2 cellular contexts compared by ENCODE assay signal in the genomic region with DNA sequence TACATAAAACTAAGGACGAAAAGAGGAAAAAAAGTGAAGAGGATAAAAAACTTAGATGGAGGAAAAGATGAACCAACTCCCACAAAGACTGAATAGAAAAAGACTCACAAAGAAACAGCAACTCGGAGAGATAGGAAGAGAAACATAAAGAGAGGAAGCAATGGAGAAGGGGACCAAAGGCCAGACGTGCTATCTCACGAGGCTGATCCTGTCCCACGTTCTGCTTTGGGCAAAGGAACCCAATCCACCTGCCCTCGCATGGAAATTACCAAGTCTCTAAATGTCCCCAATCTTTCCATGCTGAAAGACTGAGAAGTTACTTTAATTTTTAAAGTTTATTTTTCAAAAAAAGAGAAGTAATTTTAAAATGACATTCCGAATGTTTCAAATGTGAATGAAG.
TF ChIP-seq lines count a peak whose summit lies in the region.

No MANE protein-coding gene starts in this region.

TF ChIP-seq in GM23338, 12 proteins besides CTCF, POLR2A, EP300 and RAD21 (continued from another document):
- TF ChIP-seq REST (IDR thresholded peaks at IDR 0.05; ENCODE audit: unreplicated experiment) (no peak), ZNF331 (CRISPR knock-in tag; IDR thresholded peaks at IDR 0.05; ENCODE audit: low read depth) (no peak), NANOG (IDR thresholded peaks at IDR 0.05; ENCODE audit: borderline replicate concordance) (no peak)
- TF ChIP-seq, protein P1, sequence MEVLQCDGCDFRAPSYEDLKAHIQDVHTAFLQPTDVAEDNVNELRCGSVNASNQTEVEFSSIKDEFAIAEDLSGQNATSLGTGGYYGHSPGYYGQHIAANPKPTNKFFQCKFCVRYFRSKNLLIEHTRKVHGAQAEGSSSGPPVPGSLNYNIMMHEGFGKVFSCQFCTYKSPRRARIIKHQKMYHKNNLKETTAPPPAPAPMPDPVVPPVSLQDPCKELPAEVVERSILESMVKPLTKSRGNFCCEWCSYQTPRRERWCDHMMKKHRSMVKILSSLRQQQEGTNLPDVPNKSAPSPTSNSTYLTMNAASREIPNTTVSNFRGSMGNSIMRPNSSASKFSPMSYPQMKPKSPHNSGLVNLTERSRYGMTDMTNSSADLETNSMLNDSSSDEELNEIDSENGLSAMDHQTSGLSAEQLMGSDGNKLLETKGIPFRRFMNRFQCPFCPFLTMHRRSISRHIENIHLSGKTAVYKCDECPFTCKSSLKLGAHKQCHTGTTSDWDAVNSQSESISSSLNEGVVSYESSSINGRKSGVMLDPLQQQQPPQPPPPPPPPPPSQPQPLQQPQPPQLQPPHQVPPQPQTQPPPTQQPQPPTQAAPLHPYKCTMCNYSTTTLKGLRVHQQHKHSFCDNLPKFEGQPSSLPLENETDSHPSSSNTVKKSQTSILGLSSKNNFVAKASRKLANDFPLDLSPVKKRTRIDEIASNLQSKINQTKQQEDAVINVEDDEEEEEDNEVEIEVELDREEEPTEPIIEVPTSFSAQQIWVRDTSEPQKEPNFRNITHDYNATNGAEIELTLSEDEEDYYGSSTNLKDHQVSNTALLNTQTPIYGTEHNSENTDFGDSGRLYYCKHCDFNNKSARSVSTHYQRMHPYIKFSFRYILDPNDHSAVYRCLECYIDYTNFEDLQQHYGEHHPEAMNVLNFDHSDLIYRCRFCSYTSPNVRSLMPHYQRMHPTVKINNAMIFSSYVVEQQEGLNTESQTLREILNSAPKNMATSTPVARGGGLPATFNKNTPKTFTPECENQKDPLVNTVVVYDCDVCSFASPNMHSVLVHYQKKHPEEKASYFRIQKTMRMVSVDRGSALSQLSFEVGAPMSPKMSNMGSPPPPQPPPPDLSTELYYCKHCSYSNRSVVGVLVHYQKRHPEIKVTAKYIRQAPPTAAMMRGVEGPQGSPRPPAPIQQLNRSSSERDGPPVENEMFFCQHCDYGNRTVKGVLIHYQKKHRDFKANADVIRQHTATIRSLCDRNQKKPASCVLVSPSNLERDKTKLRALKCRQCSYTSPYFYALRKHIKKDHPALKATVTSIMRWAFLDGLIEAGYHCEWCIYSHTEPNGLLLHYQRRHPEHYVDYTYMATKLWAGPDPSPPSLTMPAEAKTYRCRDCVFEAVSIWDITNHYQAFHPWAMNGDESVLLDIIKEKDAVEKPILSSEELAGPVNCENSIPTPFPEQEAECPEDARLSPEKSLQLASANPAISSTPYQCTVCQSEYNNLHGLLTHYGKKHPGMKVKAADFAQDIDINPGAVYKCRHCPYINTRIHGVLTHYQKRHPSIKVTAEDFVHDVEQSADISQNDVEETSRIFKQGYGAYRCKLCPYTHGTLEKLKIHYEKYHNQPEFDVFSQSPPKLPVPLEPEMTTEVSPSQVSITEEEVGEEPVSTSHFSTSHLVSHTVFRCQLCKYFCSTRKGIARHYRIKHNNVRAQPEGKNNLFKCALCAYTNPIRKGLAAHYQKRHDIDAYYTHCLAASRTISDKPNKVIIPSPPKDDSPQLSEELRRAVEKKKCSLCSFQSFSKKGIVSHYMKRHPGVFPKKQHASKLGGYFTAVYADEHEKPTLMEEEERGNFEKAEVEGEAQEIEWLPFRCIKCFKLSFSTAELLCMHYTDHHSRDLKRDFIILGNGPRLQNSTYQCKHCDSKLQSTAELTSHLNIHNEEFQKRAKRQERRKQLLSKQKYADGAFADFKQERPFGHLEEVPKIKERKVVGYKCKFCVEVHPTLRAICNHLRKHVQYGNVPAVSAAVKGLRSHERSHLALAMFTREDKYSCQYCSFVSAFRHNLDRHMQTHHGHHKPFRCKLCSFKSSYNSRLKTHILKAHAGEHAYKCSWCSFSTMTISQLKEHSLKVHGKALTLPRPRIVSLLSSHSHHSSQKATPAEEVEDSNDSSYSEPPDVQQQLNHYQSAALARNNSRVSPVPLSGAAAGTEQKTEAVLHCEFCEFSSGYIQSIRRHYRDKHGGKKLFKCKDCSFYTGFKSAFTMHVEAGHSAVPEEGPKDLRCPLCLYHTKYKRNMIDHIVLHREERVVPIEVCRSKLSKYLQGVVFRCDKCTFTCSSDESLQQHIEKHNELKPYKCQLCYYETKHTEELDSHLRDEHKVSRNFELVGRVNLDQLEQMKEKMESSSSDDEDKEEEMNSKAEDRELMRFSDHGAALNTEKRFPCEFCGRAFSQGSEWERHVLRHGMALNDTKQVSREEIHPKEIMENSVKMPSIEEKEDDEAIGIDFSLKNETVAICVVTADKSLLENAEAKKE (CRISPR knock-in tag; IDR thresholded peaks at IDR 0.05), result no peak

TF ChIP-seq in WTC11, 78 proteins besides CTCF, POLR2A, EP300 and RAD21 (continued from another document):
- TF ChIP-seq ARID4B (CRISPR knock-in tag; IDR thresholded peaks at IDR 0.05; ENCODE audit: borderline replicate concordance) (no peak), ESRRA (CRISPR knock-in tag; IDR thresholded peaks at IDR 0.05; ENCODE audit: borderline replicate concordance) (no peak), ZNF121 (CRISPR knock-in tag; IDR thresholded peaks at IDR 0.05) (no peak), TEAD4 (CRISPR knock-in tag; IDR thresholded peaks at IDR 0.05) (no peak), USF1 (CRISPR knock-in tag; IDR thresholded peaks at IDR 0.05) (no peak), TCF7 (CRISPR knock-in tag; IDR thresholded peaks at IDR 0.05; ENCODE audit: low read depth) (no peak), KAT7 (CRISPR knock-in tag; IDR thresholded peaks at IDR 0.05; ENCODE audit: borderline replicate concordance) (no peak), SOX15 (CRISPR knock-in tag; IDR thresholded peaks at IDR 0.05) (no peak), TP53 (CRISPR knock-in tag; IDR thresholded peaks at IDR 0.05) (no peak), SMAD3 (CRISPR knock-in tag; IDR thresholded peaks at IDR 0.05; ENCODE audit: borderline replicate concordance) (no peak)
- TF ChIP-seq, protein P2, sequence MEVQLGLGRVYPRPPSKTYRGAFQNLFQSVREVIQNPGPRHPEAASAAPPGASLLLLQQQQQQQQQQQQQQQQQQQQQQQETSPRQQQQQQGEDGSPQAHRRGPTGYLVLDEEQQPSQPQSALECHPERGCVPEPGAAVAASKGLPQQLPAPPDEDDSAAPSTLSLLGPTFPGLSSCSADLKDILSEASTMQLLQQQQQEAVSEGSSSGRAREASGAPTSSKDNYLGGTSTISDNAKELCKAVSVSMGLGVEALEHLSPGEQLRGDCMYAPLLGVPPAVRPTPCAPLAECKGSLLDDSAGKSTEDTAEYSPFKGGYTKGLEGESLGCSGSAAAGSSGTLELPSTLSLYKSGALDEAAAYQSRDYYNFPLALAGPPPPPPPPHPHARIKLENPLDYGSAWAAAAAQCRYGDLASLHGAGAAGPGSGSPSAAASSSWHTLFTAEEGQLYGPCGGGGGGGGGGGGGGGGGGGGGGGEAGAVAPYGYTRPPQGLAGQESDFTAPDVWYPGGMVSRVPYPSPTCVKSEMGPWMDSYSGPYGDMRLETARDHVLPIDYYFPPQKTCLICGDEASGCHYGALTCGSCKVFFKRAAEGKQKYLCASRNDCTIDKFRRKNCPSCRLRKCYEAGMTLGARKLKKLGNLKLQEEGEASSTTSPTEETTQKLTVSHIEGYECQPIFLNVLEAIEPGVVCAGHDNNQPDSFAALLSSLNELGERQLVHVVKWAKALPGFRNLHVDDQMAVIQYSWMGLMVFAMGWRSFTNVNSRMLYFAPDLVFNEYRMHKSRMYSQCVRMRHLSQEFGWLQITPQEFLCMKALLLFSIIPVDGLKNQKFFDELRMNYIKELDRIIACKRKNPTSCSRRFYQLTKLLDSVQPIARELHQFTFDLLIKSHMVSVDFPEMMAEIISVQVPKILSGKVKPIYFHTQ (CRISPR knock-in tag; IDR thresholded peaks at IDR 0.05), result no peak
- TF ChIP-seq, protein P3, sequence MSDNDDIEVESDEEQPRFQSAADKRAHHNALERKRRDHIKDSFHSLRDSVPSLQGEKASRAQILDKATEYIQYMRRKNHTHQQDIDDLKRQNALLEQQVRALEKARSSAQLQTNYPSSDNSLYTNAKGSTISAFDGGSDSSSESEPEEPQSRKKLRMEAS (CRISPR knock-in tag; IDR thresholded peaks at IDR 0.05), result no peak
- TF ChIP-seq, protein P4, sequence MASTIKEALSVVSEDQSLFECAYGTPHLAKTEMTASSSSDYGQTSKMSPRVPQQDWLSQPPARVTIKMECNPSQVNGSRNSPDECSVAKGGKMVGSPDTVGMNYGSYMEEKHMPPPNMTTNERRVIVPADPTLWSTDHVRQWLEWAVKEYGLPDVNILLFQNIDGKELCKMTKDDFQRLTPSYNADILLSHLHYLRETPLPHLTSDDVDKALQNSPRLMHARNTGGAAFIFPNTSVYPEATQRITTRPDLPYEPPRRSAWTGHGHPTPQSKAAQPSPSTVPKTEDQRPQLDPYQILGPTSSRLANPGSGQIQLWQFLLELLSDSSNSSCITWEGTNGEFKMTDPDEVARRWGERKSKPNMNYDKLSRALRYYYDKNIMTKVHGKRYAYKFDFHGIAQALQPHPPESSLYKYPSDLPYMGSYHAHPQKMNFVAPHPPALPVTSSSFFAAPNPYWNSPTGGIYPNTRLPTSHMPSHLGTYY (CRISPR knock-in tag; IDR thresholded peaks at IDR 0.05), result no peak
